Comparison of ENCODE assay signal across 10 cellular contexts in the genomic region with DNA sequence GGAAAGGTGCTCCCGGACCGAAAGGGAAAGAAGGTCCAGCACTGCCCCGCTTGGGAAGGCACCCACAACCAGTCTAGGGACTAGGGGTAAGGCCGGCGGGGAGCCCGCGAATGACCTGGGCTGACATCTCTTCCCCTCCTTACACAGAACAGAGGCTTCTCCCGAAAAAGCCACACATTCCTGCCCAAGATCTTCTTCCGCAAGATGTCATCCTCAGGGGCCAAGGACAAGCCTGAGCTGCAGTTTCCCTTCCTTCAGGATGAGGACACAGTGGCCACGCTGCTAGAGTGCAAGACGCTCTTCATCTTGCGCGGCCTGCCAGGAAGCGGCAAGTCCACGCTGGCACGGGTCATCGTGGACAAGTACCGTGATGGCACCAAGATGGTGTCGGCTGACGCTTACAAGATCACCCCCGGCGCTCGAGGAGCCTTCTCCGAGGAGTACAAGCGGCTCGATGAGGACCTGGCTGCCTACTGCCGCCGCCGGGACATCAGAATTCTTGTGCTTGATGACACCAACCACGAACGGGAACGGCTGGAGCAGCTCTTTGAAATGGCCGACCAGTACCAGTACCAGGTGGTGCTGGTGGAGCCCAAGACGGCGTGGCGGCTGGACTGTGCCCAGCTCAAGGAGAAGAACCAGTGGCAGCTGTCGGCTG. TPM values are rescaled to one million over a fixed set of nuclear protein-coding genes. Genes with fewer than 3 reads are reported as not detected.
A peak's percentile ranks its signal among the peaks of the same experiment; 100 is the strongest.
DNase-seq lines count a peak whose midpoint lies in the region; ATAC-seq, FAIRE-seq and TF ChIP-seq lines count a peak whose summit lies in the region.
"Had no signal": no experiment of that assay in that cellular context is flagged by ENCODE, and none has a peak within 500 bp of the region (broad histone marks: within the 10 kb centered on the region; RNA-seq: fewer than 3 reads in every experiment).

No MANE protein-coding gene starts in this region.

- peak overlapping the region; percentile 70 for H3K27ac Mint-ChIP-seq in MCF 10A (ENCODE audit: low read depth, unreplicated experiment)

- POLR2A ChIA-PET in MCF 10A (lab: Yijun Ruan, JAX) = interaction anchor here (0.6 to 8.5 kb wide), 11 partner anchors 8 to 1160 kb away, joined by 3 to 138 read pairs (median 11); partner anchors contain the start of genes ACLY, DHX58, DNAJC7 and KAT2A

- intact Hi-C loops in heart right ventricle (cut with DNase I) (loop anchor here in 9 of 10 donors (5.0 to 10.0 kb wide), 9 partner anchors 34 to 557 kb away; partner anchors contain the start of genes DNAJC7 (in 4 of the 9), HAP1 (in 1 of the 9) and NKIRAS2 (in 1 of the 9)), Right ventricle myocardium superior (cut with DNase I) (loop anchor here (5.0 kb wide), 2 partner anchors 49 to 149 kb away; partner anchors contain the start of gene DNAJC7), MCF 10A (cut with micrococcal nuclease) (loop anchor here (2.0 kb wide), 1 partner anchor 49 kb away; the partner anchor contains the start of gene DNAJC7)

- no peaks in the 10 kb centered on the region for H3K9me3 Mint-ChIP-seq in MCF 10A (ENCODE audit: unreplicated experiment)

- no TSS peak for BruUV-seq in MCF 10A (replicated peaks; lab: Mats Ljungman, UMichigan)

- 90 to 93% methylated on average over 37 of the region's 37 CpGs for WGBS in heart right ventricle, 2 donors

- ATAC-seq in heart right ventricle (peak in 1 of 8 donors; percentile 5), Right ventricle myocardium superior (ENCODE audit: poor library complexity) (no peak)

- peak overlapping the region; percentile 79 for H3K4me3 Mint-ChIP-seq in MCF 10A (ENCODE audit: unreplicated experiment)

- TF ChIP-seq CTCF in heart right ventricle (IDR thresholded peaks at IDR 0.05) = no peak
- no peak for TF ChIP-seq CTCF in MCF 10A (IDR thresholded peaks at IDR 0.05; ENCODE audit: unreplicated experiment)

- H3K4me1 ChIP-seq in heart right ventricle = peaks cover 8 to 59% (median 40%) of the 10 kb centered on the region in 9 donors
- peaks cover 12 to 14% of the 10 kb centered on the region in 2 donors for H3K4me1 ChIP-seq in mucosa of rectum (ENCODE audit: control insufficient read depth in 2 of 2, insufficient read depth in 2 of 2, low read length in 2 of 2)

- peaks cover 25% of the 10 kb centered on the region for H3K4me1 Mint-ChIP-seq in MCF 10A (ENCODE audit: insufficient read depth, unreplicated experiment)

- H3K27me3 ChIP-seq in heart right ventricle = no peaks in the 10 kb centered on the region
- H3K27me3 ChIP-seq in mucosa of rectum (ENCODE audit: control insufficient read depth in 2 of 2, insufficient read depth in 2 of 2, low read length in 2 of 2) = no peaks in the 10 kb centered on the region

- DNase-seq in heart right ventricle = no peak
- no peak for DNase-seq in Right ventricle myocardium superior
- DNase-seq in MCF 10A (ENCODE audit: unreplicated experiment) = peak; percentile 29
- no peak for DNase-seq in HTR-8/SVneo (ENCODE audit: insufficient read length, low spot score)
- no peak for DNase-seq in GM03348 (ENCODE audit: low spot score)
- DNase-seq in dedifferentiated amniotic fluid mesenchymal stem cell (ENCODE audit: extremely low spot score) = no peak
- DNase-seq in activated effector memory CD4-positive, alpha-beta T cell treated with anti-CD3 and anti-CD28 coated beads, Interleukin-2, amount 50 U/mL, for 16 hours = no peak

- FAIRE-seq in HTR-8/SVneo (lab: Jason Lieb, UNC) = no peak
- FAIRE-seq: G401.6, TTC549 had no signal

- peaks cover 0 to 52% (median 14%) of the 10 kb centered on the region in 9 donors for H3K36me3 ChIP-seq in heart right ventricle
- H3K36me3 ChIP-seq in mucosa of rectum (ENCODE audit: control insufficient read depth in 2 of 2, insufficient read depth in 2 of 2, low read length in 2 of 2) = peaks cover 26 to 32% of the 10 kb centered on the region in 2 donors

- no peaks in the 10 kb centered on the region for H3K27me3 Mint-ChIP-seq in MCF 10A (ENCODE audit: insufficient read depth, unreplicated experiment)

- H3K9me3 ChIP-seq in heart right ventricle = no peaks in the 10 kb centered on the region
- no peaks in the 10 kb centered on the region for H3K9me3 ChIP-seq in mucosa of rectum (ENCODE audit: control insufficient read depth in 2 of 2, low read length in 2 of 2)

- H3K27ac ChIP-seq in heart right ventricle = peak overlapping the region in 7 of 10 donors; percentile 81 to 93 (median 89)
- peak overlapping the region in 1 of 2 donors; percentile 79 for H3K27ac ChIP-seq in mucosa of rectum (ENCODE audit: low read depth in 2 of 2, low read length in 2 of 2)

- H3K4me3 ChIP-seq in heart right ventricle (peak overlapping the region in 9 of 10 donors; percentile 69 to 100 (median 94)), mucosa of rectum (ENCODE audit: low read length in 2 of 2) (peak overlapping the region; percentile 75 to 76)

- peaks cover 53% of the 10 kb centered on the region for H3K36me3 Mint-ChIP-seq in MCF 10A (ENCODE audit: insufficient read depth, unreplicated experiment)

- peak overlapping the region in 1 of 2 donors; percentile 88 for H3K9ac ChIP-seq in mucosa of rectum (ENCODE audit: low read depth in 1 of 2, low read length in 2 of 2)

- CTCF ChIA-PET in MCF 10A (lab: Yijun Ruan, JAX) = interaction anchor here (1.0 to 1.1 kb wide), 2 partner anchors 23 to 49 kb away, joined by 3 read pairs; partner anchors contain the start of gene DNAJC7

RNA-seq across cellular contexts. Expression of gene CNP, which starts 1.5 kb away (rescaled TPM):
- 10 to 100 TPM; 19.4 to 42.7 (median 26.2) TPM for total RNA-seq in heart right ventricle
- 10 to 100 TPM; 17.2 to 25.6 TPM for polyA plus RNA-seq in heart right ventricle
- 23.0 TPM for total RNA-seq in Right ventricle myocardium superior
- total RNA-seq in MCF 10A (2022) = 42.6 and 46.2 TPM in 2 replicates

RNA-seq across cellular contexts. Expression of gene ODAD4, which starts 37.6 kb away (rescaled TPM):
- total RNA-seq in heart right ventricle (1 to 10 TPM in 3 of 10 donors, under 1 TPM in 7; 0.23 to 1.6 (median 0.63) TPM), Right ventricle myocardium superior (0.75 TPM), MCF 10A (2022) (0.96 and 1.3 TPM in 2 replicates)
- polyA plus RNA-seq in heart right ventricle = 1 to 10 TPM; 1.2 to 1.5 TPM

RNA-seq across cellular contexts. Expression of gene DNAJC7, which starts 49.2 kb away (rescaled TPM):
- total RNA-seq in heart right ventricle = 10 to 100 TPM; 68.8 to 90.0 (median 80.5) TPM
- polyA plus RNA-seq in heart right ventricle = 100 to 1,000 TPM in 1 of 2 donors, 10 to 100 TPM in 1; 93.7 to 121 TPM
- 81.2 TPM for total RNA-seq in Right ventricle myocardium superior
- total RNA-seq in MCF 10A (2022) = 112 and 130 TPM in 2 replicates

RNA-seq across cellular contexts. Expression of gene ACLY, which starts 49.3 kb away (rescaled TPM):
- 10 to 100 TPM; 22.0 to 42.2 (median 25.2) TPM for total RNA-seq in heart right ventricle
- polyA plus RNA-seq in heart right ventricle = 10 to 100 TPM; 12.1 to 27.0 TPM
- 24.0 TPM for total RNA-seq in Right ventricle myocardium superior
- total RNA-seq in MCF 10A (2022) = 67.7 and 67.9 TPM in 2 replicates

RNA-seq across cellular contexts. Expression of gene NKIRAS2, which starts 51.8 kb away (rescaled TPM):
- total RNA-seq in heart right ventricle (10 to 100 TPM; 50.1 to 64.1 (median 57.2) TPM), Right ventricle myocardium superior (43.8 TPM), MCF 10A (2022) (34.1 and 40.0 TPM in 2 replicates)
- 10 to 100 TPM; 51.4 to 61.2 TPM for polyA plus RNA-seq in heart right ventricle
